Comparison of ENCODE assay signal across 8 cellular contexts in the genomic region with DNA sequence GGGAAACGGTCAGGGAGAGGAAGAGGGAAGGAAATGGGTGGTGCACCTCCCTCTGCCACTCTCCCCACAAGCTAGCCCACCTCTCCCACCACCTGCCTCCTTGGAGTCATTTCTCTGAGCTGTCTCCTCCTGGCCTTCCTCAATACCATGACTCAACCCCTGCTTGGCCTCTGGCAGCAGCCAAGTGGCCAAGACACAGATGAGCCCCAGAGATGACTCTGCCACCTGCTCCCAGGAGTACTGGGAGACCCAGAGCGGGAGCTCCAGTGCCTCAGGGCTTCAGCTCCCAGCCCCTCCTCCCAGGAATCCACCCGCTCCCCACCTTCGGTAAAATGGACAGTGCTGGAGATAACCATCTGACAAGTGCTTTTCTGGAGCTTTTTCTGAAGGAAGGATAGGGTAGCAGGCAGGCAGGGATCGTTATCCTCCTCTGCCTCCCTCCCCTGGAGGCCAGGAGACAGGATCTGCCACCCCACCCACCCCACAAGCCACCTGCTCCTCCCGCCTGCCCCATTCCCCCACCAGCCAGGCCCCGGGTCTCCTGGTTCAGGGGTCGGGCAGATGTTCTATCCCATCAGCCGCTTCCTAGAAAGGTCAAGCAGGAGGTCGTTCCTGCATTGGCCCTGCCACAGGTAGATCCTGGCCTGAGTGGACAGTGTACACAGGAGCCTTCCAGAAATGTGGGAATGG. TPM values are rescaled to one million over a fixed set of nuclear protein-coding genes. Genes with fewer than 3 reads are reported as not detected.
DNase-seq lines count a peak whose midpoint lies in the region; ATAC-seq and TF ChIP-seq lines count a peak whose summit lies in the region.
"Had no signal": no experiment of that assay in that cellular context is flagged by ENCODE, and none has a peak within 500 bp of the region (broad histone marks: within the 10 kb centered on the region; RNA-seq: fewer than 3 reads in every experiment).

No MANE protein-coding gene starts in this region.

- H3K9me3 ChIP-seq in HEK293 (ENCODE audit: control insufficient read depth, insufficient read depth, low read depth, low read length) (no peaks in the 10 kb centered on the region), colonic mucosa (no peaks in the 10 kb centered on the region), prostate gland (no peaks in the 10 kb centered on the region)

- no peak overlapping the region for H3K4me3 ChIP-seq in HEK293 (ENCODE audit: low read depth, low read length)
- peak overlapping the region; percentile 13 for H3K4me3 ChIP-seq in colonic mucosa
- H3K4me3 ChIP-seq in prostate gland = no peak overlapping the region

- H3K27me3 ChIP-seq in colonic mucosa (no peaks in the 10 kb centered on the region), prostate gland (replicated peaks; ENCODE audit: insufficient read depth) (no peaks in the 10 kb centered on the region)

- 55% methylated on average over 10 of the region's 10 CpGs for WGBS in prostate gland

- TF ChIP-seq CTCF in HEK293 (tag by site-specific recombination; IDR thresholded peaks at IDR 0.05) (no peak), colonic mucosa (IDR thresholded peaks at IDR 0.05) (no peak), prostate gland (IDR thresholded peaks at IDR 0.05) (no peak)

- H3K36me3 ChIP-seq in HEK293 (ENCODE audit: control insufficient read depth in 2 of 2, insufficient read depth in 1 of 2, low read length in 2 of 2) (no peaks in the 10 kb centered on the region), colonic mucosa (no peaks in the 10 kb centered on the region), prostate gland (peaks cover 0 to 7% of the 10 kb centered on the region in 2 donors)

- DNase-seq in colonic mucosa (peak; percentile 30), prostate gland (ENCODE audit: low spot score) (no peak), HK-2 (ENCODE audit: unreplicated experiment) (no peak)
- DNase-seq: activated CD8-positive, alpha-beta memory T cell treated with anti-CD3 and anti-CD28 coated beads, Interleukin-2, amount 50 U/mL, for 48 hours had no signal

- intact Hi-C loops in colonic mucosa (cut with DNase I) = no loop called here
- intact Hi-C loops in prostate gland (cut with DNase I) = no loop called here

- no peak overlapping the region for H3K27ac ChIP-seq in HEK293 (ENCODE audit: extremely low read depth, low read depth, low read length)
- peak overlapping the region; percentile 78 for H3K27ac ChIP-seq in colonic mucosa
- peak overlapping the region; percentile 75 to 77 for H3K27ac ChIP-seq in prostate gland

- POLR2A ChIA-PET in HEK293 (lab: Yijun Ruan, JAX) = interaction anchor here (1.1 to 3.3 kb wide), 2 partner anchors 16 to 19 kb away, joined by 3 to 10 read pairs; a partner anchor contains a TSS

- peak overlapping the region in 1 of 2 donors; percentile 78 for H3K9ac ChIP-seq in colonic mucosa (ENCODE audit: low read depth in 2 of 2, low read length in 2 of 2)

- no peaks in the 10 kb centered on the region for H3K4me1 ChIP-seq in HEK293 (ENCODE audit: control insufficient read depth, insufficient read depth, low read length)
- H3K4me1 ChIP-seq in colonic mucosa = peaks cover 22% of the 10 kb centered on the region
- H3K4me1 ChIP-seq in prostate gland (replicated peaks) = peaks cover 4% of the 10 kb centered on the region

- ATAC-seq in HG03280 (IDR thresholded peaks at IDR 0.05; ENCODE audit: unreplicated experiment) = no peak
- no peak for ATAC-seq in HG02678 (IDR thresholded peaks at IDR 0.05; ENCODE audit: unreplicated experiment)

- no peak for TF ChIP-seq POLR2A in prostate gland (IDR thresholded peaks at IDR 0.05)

- CTCF ChIA-PET in HEK293 (lab: Yijun Ruan, JAX) = interaction anchor here (0.6 to 1.3 kb wide), 3 partner anchors 12 to 49 kb away, joined by 3 to 5 read pairs (median 3); a partner anchor contains a TSS

TF ChIP-seq in HEK293, 187 proteins besides CTCF, POLR2A, EP300 and RAD21:
- TF ChIP-seq EGR2 (tag by site-specific recombination; IDR thresholded peaks at IDR 0.05; ENCODE audit: low read depth) = peak; percentile 4; the same call in 1 of the 2 replicates
- TF ChIP-seq, protein P1, sequence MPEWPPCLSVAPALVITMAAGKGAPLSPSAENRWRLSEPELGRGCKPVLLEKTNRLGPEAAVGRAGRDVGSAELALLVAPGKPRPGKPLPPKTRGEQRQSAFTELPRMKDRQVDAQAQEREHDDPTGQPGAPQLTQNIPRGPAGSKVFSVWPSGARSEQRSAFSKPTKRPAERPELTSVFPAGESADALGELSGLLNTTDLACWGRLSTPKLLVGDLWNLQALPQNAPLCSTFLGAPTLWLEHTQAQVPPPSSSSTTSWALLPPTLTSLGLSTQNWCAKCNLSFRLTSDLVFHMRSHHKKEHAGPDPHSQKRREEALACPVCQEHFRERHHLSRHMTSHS (tag by site-specific recombination; IDR thresholded peaks at IDR 0.05) = no peak
- TF ChIP-seq, protein P2, sequence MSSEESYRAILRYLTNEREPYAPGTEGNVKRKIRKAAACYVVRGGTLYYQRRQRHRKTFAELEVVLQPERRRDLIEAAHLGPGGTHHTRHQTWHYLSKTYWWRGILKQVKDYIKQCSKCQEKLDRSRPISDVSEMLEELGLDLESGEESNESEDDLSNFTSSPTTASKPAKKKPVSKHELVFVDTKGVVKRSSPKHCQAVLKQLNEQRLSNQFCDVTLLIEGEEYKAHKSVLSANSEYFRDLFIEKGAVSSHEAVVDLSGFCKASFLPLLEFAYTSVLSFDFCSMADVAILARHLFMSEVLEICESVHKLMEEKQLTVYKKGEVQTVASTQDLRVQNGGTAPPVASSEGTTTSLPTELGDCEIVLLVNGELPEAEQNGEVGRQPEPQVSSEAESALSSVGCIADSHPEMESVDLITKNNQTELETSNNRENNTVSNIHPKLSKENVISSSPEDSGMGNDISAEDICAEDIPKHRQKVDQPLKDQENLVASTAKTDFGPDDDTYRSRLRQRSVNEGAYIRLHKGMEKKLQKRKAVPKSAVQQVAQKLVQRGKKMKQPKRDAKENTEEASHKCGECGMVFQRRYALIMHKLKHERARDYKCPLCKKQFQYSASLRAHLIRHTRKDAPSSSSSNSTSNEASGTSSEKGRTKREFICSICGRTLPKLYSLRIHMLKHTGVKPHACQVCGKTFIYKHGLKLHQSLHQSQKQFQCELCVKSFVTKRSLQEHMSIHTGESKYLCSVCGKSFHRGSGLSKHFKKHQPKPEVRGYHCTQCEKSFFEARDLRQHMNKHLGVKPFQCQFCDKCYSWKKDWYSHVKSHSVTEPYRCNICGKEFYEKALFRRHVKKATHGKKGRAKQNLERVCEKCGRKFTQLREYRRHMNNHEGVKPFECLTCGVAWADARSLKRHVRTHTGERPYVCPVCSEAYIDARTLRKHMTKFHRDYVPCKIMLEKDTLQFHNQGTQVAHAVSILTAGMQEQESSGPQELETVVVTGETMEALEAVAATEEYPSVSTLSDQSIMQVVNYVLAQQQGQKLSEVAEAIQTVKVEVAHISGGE (tag by site-specific recombination; conservative IDR thresholded peaks at IDR 0.05; ENCODE audit: low read depth) = peak; percentile 34; the same call in 1 of the 2 replicates
- TF ChIP-seq, protein P3, sequence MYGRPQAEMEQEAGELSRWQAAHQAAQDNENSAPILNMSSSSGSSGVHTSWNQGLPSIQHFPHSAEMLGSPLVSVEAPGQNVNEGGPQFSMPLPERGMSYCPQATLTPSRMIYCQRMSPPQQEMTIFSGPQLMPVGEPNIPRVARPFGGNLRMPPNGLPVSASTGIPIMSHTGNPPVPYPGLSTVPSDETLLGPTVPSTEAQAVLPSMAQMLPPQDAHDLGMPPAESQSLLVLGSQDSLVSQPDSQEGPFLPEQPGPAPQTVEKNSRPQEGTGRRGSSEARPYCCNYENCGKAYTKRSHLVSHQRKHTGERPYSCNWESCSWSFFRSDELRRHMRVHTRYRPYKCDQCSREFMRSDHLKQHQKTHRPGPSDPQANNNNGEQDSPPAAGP (tag by site-specific recombination; IDR thresholded peaks at IDR 0.05) = peak; percentile 76; the same call in 1 of the 2 replicates

RNA-seq across cellular contexts. Expression of a gene that starts 2.5 kb away (rescaled TPM):
- total RNA-seq in colonic mucosa (100 to 1,000 TPM; 232 to 288 TPM), prostate gland (100 to 1,000 TPM in 1 of 2 donors, 10 to 100 TPM in 1; 78.4 to 165 TPM)

RNA-seq across cellular contexts. Expression of a gene that starts 5.6 kb away (rescaled TPM):
- total RNA-seq in colonic mucosa = 100 to 1,000 TPM; 543 to 565 TPM
- total RNA-seq in prostate gland = 10 to 100 TPM; 13.5 to 25.0 TPM
- total RNA-seq: NCI-H460 had no signal

RNA-seq across cellular contexts. Expression of a gene that starts 16.8 kb away (rescaled TPM):
- total RNA-seq in colonic mucosa = 10 to 100 TPM; 45.2 to 67.2 TPM
- total RNA-seq in prostate gland = 10 to 100 TPM; 53.3 to 96.5 TPM

RNA-seq across cellular contexts. Expression of a gene that starts 17.8 kb away (rescaled TPM):
- total RNA-seq in colonic mucosa (1 to 10 TPM in 1 of 2 donors, under 1 TPM in 1; 0.69 to 1.5 TPM), prostate gland (10 to 100 TPM in 1 of 2 donors, 1 to 10 TPM in 1; 9.1 to 10.7 TPM)
- total RNA-seq: NCI-H460 had no signal

RNA-seq across cellular contexts. Expression of a gene that starts 23.4 kb away (rescaled TPM):
- total RNA-seq in colonic mucosa (10 to 100 TPM; 51.3 to 88.6 TPM), prostate gland (10 to 100 TPM; 60.6 to 74.4 TPM)

Comparison
In these comparisons a context has a peak if more than half of its experiments do, and no peak if none do; other contexts are left out.
1. RNA of a gene that starts 5.6 kb away (total RNA-seq): 543 to 565 TPM in colonic mucosa; 13.5 to 25.0 TPM in prostate gland; every median in the first group is over 10 times any median in the second.